ENCODE assay signal across 10 cellular contexts in the genomic region with DNA sequence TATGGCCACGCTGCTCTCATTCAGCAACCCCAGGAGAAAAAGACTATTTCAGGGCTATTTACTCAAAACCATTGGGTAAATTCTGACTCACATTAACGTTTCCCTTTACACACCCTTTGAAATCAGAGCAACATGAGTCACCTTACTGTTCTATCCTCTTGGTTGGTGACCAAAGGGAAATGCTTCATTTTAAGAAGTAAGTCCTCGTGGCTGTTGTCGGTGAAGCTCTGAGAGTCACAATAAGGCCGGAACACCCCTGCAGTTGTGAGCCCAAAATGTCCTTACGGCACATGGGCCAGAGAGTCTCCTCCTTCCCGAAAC. TPM values are rescaled to one million over a fixed set of nuclear protein-coding genes. Genes with fewer than 3 reads are reported as not detected.
DNase-seq lines count a peak whose midpoint lies in the region; ATAC-seq and TF ChIP-seq lines count a peak whose summit lies in the region.
"Had no signal": no experiment of that assay in that cellular context is flagged by ENCODE, and none has a peak within 500 bp of the region (broad histone marks: within the 10 kb centered on the region; RNA-seq: fewer than 3 reads in every experiment).

No MANE protein-coding gene starts in this region.

- 60% methylated on average over 7 of the region's 7 CpGs for WGBS in smooth muscle cell (ENCODE audit: low lambda C conversion rate)

- ATAC-seq in SK-N-SH treated with all-trans-retinoic acid at 6 μM for 48 hours = peak; percentile 72
- no peak for ATAC-seq in activated CD4-positive, CD25-positive, alpha-beta regulatory T cell treated with anti-CD3 and anti-CD28 coated beads, Interleukin-2, amount 50 U/mL, for 24 hours

- no peak overlapping the region for H3K4me2 ChIP-seq in smooth muscle cell

- H3K4me3 Mint-ChIP-seq in HFFc6 = no peak overlapping the region
- H3K4me3 Mint-ChIP-seq in type B pancreatic cell = no peak overlapping the region
- H3K4me3 Mint-ChIP-seq: WTC11 had no signal

- TF ChIP-seq CTCF in HFFc6 (IDR thresholded peaks at IDR 0.05) (no peak), type B pancreatic cell (conservative IDR thresholded peaks at IDR 0.05) (no peak), smooth muscle cell (IDR thresholded peaks at IDR 0.05; ENCODE audit: borderline replicate concordance, insufficient read depth, poor library complexity, severe bottlenecking) (no peak)

- H3K9me3 Mint-ChIP-seq in HFFc6 (no peaks in the 10 kb centered on the region; the same call in 1 of the 2 replicates), type B pancreatic cell (peaks cover 2% of the 10 kb centered on the region)

- H3K4me3 ChIP-seq in subcutaneous abdominal adipose tissue (ENCODE audit: low read depth in 1 of 5, low read length in 5 of 5) (no peak overlapping the region), smooth muscle cell (no peak overlapping the region)

- peak overlapping the region; percentile 88 for H3K27ac Mint-ChIP-seq in HFFc6
- no peak overlapping the region for H3K27ac Mint-ChIP-seq in type B pancreatic cell
- H3K27ac Mint-ChIP-seq: WTC11 had no signal

- peaks cover 0 to 34% (median 0%) of the 10 kb centered on the region in 5 donors for H3K4me1 ChIP-seq in subcutaneous abdominal adipose tissue (ENCODE audit: control insufficient read depth in 5 of 5, insufficient read depth in 5 of 5, low read length in 5 of 5)
- H3K4me1 ChIP-seq in smooth muscle cell (ENCODE audit: low read depth) = peaks cover 17% of the 10 kb centered on the region

- no peaks in the 10 kb centered on the region for H3F3A ChIP-seq in smooth muscle cell (ENCODE audit: low read depth)

- peaks cover 16% of the 10 kb centered on the region for H3K4me1 Mint-ChIP-seq in HFFc6 (ENCODE audit: low read depth)
- peaks cover 21% of the 10 kb centered on the region for H3K4me1 Mint-ChIP-seq in type B pancreatic cell (ENCODE audit: unreplicated experiment)

- H4K20me1 ChIP-seq in smooth muscle cell (ENCODE audit: low read depth) = no peaks in the 10 kb centered on the region

- H3K9me3 ChIP-seq in subcutaneous abdominal adipose tissue (ENCODE audit: control insufficient read depth in 5 of 5, low read length in 5 of 5) (no peaks in the 10 kb centered on the region), smooth muscle cell (replicated peaks; ENCODE audit: low read depth) (no peaks in the 10 kb centered on the region)

- H3K27me3 ChIP-seq in subcutaneous abdominal adipose tissue (ENCODE audit: control insufficient read depth in 5 of 5, insufficient read depth in 4 of 5, low read length in 5 of 5) (no peaks in the 10 kb centered on the region), smooth muscle cell (ENCODE audit: low read depth) (no peaks in the 10 kb centered on the region)

- no peaks in the 10 kb centered on the region for H3K36me3 ChIP-seq in subcutaneous abdominal adipose tissue (ENCODE audit: control insufficient read depth in 5 of 5, insufficient read depth in 5 of 5, low read length in 5 of 5)
- no peaks in the 10 kb centered on the region for H3K36me3 ChIP-seq in smooth muscle cell (ENCODE audit: low read depth)

- H3K27me3 Mint-ChIP-seq in HFFc6 (ENCODE audit: insufficient read depth) (peaks cover 4% of the 10 kb centered on the region), type B pancreatic cell (no peaks in the 10 kb centered on the region)

- peaks cover 2% of the 10 kb centered on the region; the same call in 1 of the 2 replicates for H3K36me3 Mint-ChIP-seq in HFFc6 (ENCODE audit: low read depth)
- H3K36me3 Mint-ChIP-seq in type B pancreatic cell = no peaks in the 10 kb centered on the region

- no peak overlapping the region for H2AFZ ChIP-seq in smooth muscle cell (ENCODE audit: low read depth)

- H3K9ac ChIP-seq in subcutaneous abdominal adipose tissue (ENCODE audit: low read length in 5 of 5) (no peak overlapping the region), smooth muscle cell (ENCODE audit: low read depth) (no peak overlapping the region)

- H3K27ac ChIP-seq in subcutaneous abdominal adipose tissue (ENCODE audit: low read depth, low read length) (peak overlapping the region; percentile 71), smooth muscle cell (ENCODE audit: low read depth) (no peak overlapping the region)

- DNase-seq in HFFc6 = peak; percentile 83
- peak; percentile 7 for DNase-seq in glomerular visceral epithelial cell (ENCODE audit: extremely low spot score)
- no peak for DNase-seq in type B pancreatic cell (ENCODE audit: extremely low spot score, unreplicated experiment)
- DNase-seq in pons (ENCODE audit: low spot score) = no peak
- DNase-seq in smooth muscle cell (lab: John Stamatoyannopoulos, UW; ENCODE audit: unreplicated experiment) = no peak
- DNase-seq: NCI-H2171 treated with DMSO at 0.1 percent for 48 hours had no signal

- no peaks in the 10 kb centered on the region for H3K79me2 ChIP-seq in smooth muscle cell (ENCODE audit: low read depth)

TF ChIP-seq in SK-N-SH treated with all-trans-retinoic acid at 6 μM for 48 hours, 23 proteins besides CTCF, POLR2A, EP300 and RAD21 (continues in another document):
- TF ChIP-seq ZFP30 (CRISPR knock-in tag; IDR thresholded peaks at IDR 0.05) = no peak
- TF ChIP-seq, protein P1, sequence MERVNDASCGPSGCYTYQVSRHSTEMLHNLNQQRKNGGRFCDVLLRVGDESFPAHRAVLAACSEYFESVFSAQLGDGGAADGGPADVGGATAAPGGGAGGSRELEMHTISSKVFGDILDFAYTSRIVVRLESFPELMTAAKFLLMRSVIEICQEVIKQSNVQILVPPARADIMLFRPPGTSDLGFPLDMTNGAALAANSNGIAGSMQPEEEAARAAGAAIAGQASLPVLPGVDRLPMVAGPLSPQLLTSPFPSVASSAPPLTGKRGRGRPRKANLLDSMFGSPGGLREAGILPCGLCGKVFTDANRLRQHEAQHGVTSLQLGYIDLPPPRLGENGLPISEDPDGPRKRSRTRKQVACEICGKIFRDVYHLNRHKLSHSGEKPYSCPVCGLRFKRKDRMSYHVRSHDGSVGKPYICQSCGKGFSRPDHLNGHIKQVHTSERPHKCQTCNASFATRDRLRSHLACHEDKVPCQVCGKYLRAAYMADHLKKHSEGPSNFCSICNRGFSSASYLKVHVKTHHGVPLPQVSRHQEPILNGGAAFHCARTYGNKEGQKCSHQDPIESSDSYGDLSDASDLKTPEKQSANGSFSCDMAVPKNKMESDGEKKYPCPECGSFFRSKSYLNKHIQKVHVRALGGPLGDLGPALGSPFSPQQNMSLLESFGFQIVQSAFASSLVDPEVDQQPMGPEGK (CRISPR knock-in tag; IDR thresholded peaks at IDR 0.05; ENCODE audit: borderline replicate concordance) = no peak
- TF ChIP-seq, protein P2, sequence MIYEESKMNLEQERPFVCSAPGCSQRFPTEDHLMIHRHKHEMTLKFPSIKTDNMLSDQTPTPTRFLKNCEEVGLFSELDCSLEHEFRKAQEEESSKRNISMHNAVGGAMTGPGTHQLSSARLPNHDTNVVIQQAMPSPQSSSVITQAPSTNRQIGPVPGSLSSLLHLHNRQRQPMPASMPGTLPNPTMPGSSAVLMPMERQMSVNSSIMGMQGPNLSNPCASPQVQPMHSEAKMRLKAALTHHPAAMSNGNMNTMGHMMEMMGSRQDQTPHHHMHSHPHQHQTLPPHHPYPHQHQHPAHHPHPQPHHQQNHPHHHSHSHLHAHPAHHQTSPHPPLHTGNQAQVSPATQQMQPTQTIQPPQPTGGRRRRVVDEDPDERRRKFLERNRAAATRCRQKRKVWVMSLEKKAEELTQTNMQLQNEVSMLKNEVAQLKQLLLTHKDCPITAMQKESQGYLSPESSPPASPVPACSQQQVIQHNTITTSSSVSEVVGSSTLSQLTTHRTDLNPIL (CRISPR knock-in tag; IDR thresholded peaks at IDR 0.05; ENCODE audit: low read depth) = no peak
- TF ChIP-seq, protein P3, sequence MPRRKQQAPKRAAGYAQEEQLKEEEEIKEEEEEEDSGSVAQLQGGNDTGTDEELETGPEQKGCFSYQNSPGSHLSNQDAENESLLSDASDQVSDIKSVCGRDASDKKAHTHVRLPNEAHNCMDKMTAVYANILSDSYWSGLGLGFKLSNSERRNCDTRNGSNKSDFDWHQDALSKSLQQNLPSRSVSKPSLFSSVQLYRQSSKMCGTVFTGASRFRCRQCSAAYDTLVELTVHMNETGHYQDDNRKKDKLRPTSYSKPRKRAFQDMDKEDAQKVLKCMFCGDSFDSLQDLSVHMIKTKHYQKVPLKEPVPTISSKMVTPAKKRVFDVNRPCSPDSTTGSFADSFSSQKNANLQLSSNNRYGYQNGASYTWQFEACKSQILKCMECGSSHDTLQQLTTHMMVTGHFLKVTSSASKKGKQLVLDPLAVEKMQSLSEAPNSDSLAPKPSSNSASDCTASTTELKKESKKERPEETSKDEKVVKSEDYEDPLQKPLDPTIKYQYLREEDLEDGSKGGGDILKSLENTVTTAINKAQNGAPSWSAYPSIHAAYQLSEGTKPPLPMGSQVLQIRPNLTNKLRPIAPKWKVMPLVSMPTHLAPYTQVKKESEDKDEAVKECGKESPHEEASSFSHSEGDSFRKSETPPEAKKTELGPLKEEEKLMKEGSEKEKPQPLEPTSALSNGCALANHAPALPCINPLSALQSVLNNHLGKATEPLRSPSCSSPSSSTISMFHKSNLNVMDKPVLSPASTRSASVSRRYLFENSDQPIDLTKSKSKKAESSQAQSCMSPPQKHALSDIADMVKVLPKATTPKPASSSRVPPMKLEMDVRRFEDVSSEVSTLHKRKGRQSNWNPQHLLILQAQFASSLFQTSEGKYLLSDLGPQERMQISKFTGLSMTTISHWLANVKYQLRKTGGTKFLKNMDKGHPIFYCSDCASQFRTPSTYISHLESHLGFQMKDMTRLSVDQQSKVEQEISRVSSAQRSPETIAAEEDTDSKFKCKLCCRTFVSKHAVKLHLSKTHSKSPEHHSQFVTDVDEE (CRISPR knock-in tag; IDR thresholded peaks at IDR 0.05) = no peak
- TF ChIP-seq ZFP3 (CRISPR knock-in tag; IDR thresholded peaks at IDR 0.05) = no peak
- no peak for TF ChIP-seq TOX (CRISPR knock-in tag; IDR thresholded peaks at IDR 0.05; ENCODE audit: borderline replicate concordance)
- no peak for TF ChIP-seq SNAI2 (CRISPR knock-in tag; IDR thresholded peaks at IDR 0.05)
- TF ChIP-seq, protein P4, sequence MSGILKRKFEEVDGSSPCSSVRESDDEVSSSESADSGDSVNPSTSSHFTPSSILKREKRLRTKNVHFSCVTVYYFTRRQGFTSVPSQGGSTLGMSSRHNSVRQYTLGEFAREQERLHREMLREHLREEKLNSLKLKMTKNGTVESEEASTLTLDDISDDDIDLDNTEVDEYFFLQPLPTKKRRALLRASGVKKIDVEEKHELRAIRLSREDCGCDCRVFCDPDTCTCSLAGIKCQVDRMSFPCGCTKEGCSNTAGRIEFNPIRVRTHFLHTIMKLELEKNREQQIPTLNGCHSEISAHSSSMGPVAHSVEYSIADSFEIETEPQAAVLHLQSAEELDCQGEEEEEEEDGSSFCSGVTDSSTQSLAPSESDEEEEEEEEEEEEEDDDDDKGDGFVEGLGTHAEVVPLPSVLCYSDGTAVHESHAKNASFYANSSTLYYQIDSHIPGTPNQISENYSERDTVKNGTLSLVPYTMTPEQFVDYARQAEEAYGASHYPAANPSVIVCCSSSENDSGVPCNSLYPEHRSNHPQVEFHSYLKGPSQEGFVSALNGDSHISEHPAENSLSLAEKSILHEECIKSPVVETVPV (CRISPR knock-in tag; IDR thresholded peaks at IDR 0.05) = no peak

RNA-seq across cellular contexts. Expression of a gene that starts 56.3 kb away (rescaled TPM):
- total RNA-seq in HFFc6 (2021; fragmentation: NEBNext Ultra II Directional; extraction: Animal tissue kit (Norgen Biotek cat#: 25700)) = 1 to 10 TPM in 2 of 6 experiments, under 1 TPM in 4; 0.41 to 1.6 (median 0.56) TPM
- total RNA-seq in type B pancreatic cell (ENCODE audit: low replicate concordance) (52.3 and 61.3 TPM in 2 replicates), smooth muscle cell (17.4 and 17.8 TPM in 2 replicates)
- polyA plus RNA-seq in smooth muscle cell = 26.4 and 28.1 TPM in 2 replicates

Comparison
In these comparisons a context has a peak if more than half of its experiments do, and no peak if none do; other contexts are left out.
1. DNase-seq: peak in HFFc6 (single experiment) and glomerular visceral epithelial cell (single experiment); none in type B pancreatic cell (single experiment), pons (single experiment) and smooth muscle cell (single experiment).